ENCODE assay signal across 28 cellular contexts in genomic region chr14:96737869-96738268, GRCh38.
"Had no signal": no experiment of that assay in that cellular context is flagged by ENCODE, and none has a peak within 500 bp of the region (broad histone marks: within the 10 kb centered on the region; RNA-seq: fewer than 3 reads in every experiment).

No MANE protein-coding gene starts in this region.

- H3K27me3 ChIP-seq: ascending aorta had no signal

- H3K27ac Mint-ChIP-seq: activated naive CD4-positive, alpha-beta T cell treated with anti-CD3 and anti-CD28 coated beads for 36 hours; activated naive CD8-positive, alpha-beta T cell treated with anti-CD3 and anti-CD28 coated beads, Interleukin-2, amount 10 ng/mL, durations not matched to agents 7 days and 5 days; activated T-cell treated with anti-CD3 and anti-CD28 coated beads, Interleukin-2, amount 50 U/mL, for 72 hours; immature natural killer cell; mesothelial cell of epicardium; naive B cell; nephron progenitor cell; stimulated activated effector memory CD8-positive, alpha-beta T cell treated with anti-CD3 and anti-CD28 coated beads, Interleukin-12 subunit alpha, Interleukin-12 subunit beta, amount 100 ng/mL, for 72 hours; T-helper 1 cell treated with Interleukin-12 subunit alpha and Interleukin-12 subunit beta and Interleukin-4 antibody, amounts not matched to agents 30 μg/mL and 1 μg/mL, for 36 hours had no signal

- ATAC-seq: activated T-cell treated with anti-CD3 and anti-CD28 coated beads, Interleukin-2, amount 50 U/mL, for 72 hours; gastroesophageal sphincter; heart left ventricle; pancreas; stimulated activated effector memory CD8-positive, alpha-beta T cell treated with anti-CD3 and anti-CD28 coated beads, Interleukin-12 subunit alpha, Interleukin-12 subunit beta, amount 100 ng/mL, for 72 hours; upper lobe of right lung had no signal

- H3K36me3 Mint-ChIP-seq: activated naive CD8-positive, alpha-beta T cell treated with anti-CD3 and anti-CD28 coated beads, Interleukin-2, amount 10 ng/mL, durations not matched to agents 7 days and 5 days; immature natural killer cell; mesothelial cell of epicardium; naive B cell; stimulated activated effector memory CD8-positive, alpha-beta T cell treated with anti-CD3 and anti-CD28 coated beads, Interleukin-12 subunit alpha, Interleukin-12 subunit beta, amount 100 ng/mL, for 72 hours had no signal

- H3K9me3 Mint-ChIP-seq: activated naive CD4-positive, alpha-beta T cell treated with anti-CD3 and anti-CD28 coated beads for 36 hours; activated naive CD8-positive, alpha-beta T cell treated with anti-CD3 and anti-CD28 coated beads, Interleukin-2, amount 10 ng/mL, durations not matched to agents 7 days and 5 days; activated T-cell treated with anti-CD3 and anti-CD28 coated beads, Interleukin-2, amount 50 U/mL, for 72 hours; immature natural killer cell; mesothelial cell of epicardium; naive B cell; nephron progenitor cell; stimulated activated effector memory CD8-positive, alpha-beta T cell treated with anti-CD3 and anti-CD28 coated beads, Interleukin-12 subunit alpha, Interleukin-12 subunit beta, amount 100 ng/mL, for 72 hours; T-helper 1 cell treated with Interleukin-12 subunit alpha and Interleukin-12 subunit beta and Interleukin-4 antibody, amounts not matched to agents 30 μg/mL and 1 μg/mL, for 36 hours had no signal

- H3K4me1 ChIP-seq: prostate gland had no signal

- H3K4me3 ChIP-seq: ascending aorta, coronary artery, gastroesophageal sphincter, heart left ventricle, pancreas, prostate gland, sigmoid colon, stomach, thyroid gland, upper lobe of right lung had no signal

- H3K36me3 ChIP-seq: ascending aorta, brain microvascular endothelial cell, gastroesophageal sphincter, heart left ventricle, pancreas, prostate gland, sigmoid colon, stomach, thyroid gland, upper lobe of right lung had no signal

- H3K27ac ChIP-seq: ascending aorta, brain microvascular endothelial cell, coronary artery, gastroesophageal sphincter, heart left ventricle, pancreas, prostate gland, sigmoid colon, stomach, thyroid gland, upper lobe of right lung had no signal

- H3K4me3 Mint-ChIP-seq: activated naive CD4-positive, alpha-beta T cell treated with anti-CD3 and anti-CD28 coated beads for 36 hours; activated naive CD8-positive, alpha-beta T cell treated with anti-CD3 and anti-CD28 coated beads, Interleukin-2, amount 10 ng/mL, durations not matched to agents 7 days and 5 days; activated T-cell treated with anti-CD3 and anti-CD28 coated beads, Interleukin-2, amount 50 U/mL, for 72 hours; immature natural killer cell; mesothelial cell of epicardium; naive B cell; nephron progenitor cell; stimulated activated effector memory CD8-positive, alpha-beta T cell treated with anti-CD3 and anti-CD28 coated beads, Interleukin-12 subunit alpha, Interleukin-12 subunit beta, amount 100 ng/mL, for 72 hours; T-helper 1 cell treated with Interleukin-12 subunit alpha and Interleukin-12 subunit beta and Interleukin-4 antibody, amounts not matched to agents 30 μg/mL and 1 μg/mL, for 36 hours had no signal

- DNase-seq: activated CD4-positive, alpha-beta T cell treated with anti-CD3 and anti-CD28 coated beads for 1 hour; activated CD4-positive, alpha-beta T cell treated with anti-CD3 and anti-CD28 coated beads, Interleukin-2, amount 50 U/mL, for 1 hour; activated effector memory CD4-positive, alpha-beta T cell treated with Interleukin-2 at 50 U/mL for 16 hours; activated naive CD4-positive, alpha-beta T cell treated with anti-CD3 and anti-CD28 coated beads for 36 hours; activated naive CD8-positive, alpha-beta T cell treated with anti-CD3 and anti-CD28 coated beads, Interleukin-2, amount 10 ng/mL, durations not matched to agents 7 days and 5 days; activated T-cell treated with anti-CD3 and anti-CD28 coated beads for 4 hours; activated T-cell treated with anti-CD3 and anti-CD28 coated beads, Interleukin-2, amount 50 U/mL, for 72 hours; brain microvascular endothelial cell; heart left ventricle; immature natural killer cell; naive B cell; nephron progenitor cell; pancreas; retina; sigmoid colon; small intestine; stimulated activated CD4-positive, alpha-beta T cell treated with anti-CD3 and anti-CD28 coated beads, Interleukin-4, amount 100 ng/mL, for 24 hours; stomach; T-helper 9 cell; thyroid gland; upper lobe of right lung had no signal

- H3K9me3 ChIP-seq: ascending aorta, gastroesophageal sphincter, heart left ventricle, pancreas, prostate gland, sigmoid colon, stomach, thyroid gland, upper lobe of right lung had no signal
